ENCODE assay signal across 1 cellular context in the genomic region with DNA sequence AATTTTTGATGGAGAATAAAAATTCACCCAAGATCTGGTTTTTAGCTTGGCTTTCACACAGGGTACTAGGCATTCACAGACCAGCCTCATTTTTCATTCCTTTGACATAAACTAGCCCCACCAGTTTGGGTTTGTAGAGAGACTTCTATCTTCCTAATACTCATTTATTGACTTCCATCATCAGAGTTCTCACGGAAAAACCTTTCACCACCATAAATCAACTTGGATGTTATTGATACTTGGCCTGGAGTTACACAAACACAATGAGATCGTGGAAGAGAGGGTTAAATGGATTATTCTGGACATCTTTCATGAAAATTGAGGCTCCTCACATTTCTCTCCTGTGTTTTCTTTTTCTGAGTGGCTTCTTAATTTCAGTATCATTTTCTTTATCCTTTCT.
TF ChIP-seq lines count a peak whose summit lies in the region.

No MANE protein-coding gene starts in this region.

TF ChIP-seq in K562, 482 proteins besides CTCF, POLR2A, EP300 and RAD21 (continued from another document):
- TF ChIP-seq, protein P1, sequence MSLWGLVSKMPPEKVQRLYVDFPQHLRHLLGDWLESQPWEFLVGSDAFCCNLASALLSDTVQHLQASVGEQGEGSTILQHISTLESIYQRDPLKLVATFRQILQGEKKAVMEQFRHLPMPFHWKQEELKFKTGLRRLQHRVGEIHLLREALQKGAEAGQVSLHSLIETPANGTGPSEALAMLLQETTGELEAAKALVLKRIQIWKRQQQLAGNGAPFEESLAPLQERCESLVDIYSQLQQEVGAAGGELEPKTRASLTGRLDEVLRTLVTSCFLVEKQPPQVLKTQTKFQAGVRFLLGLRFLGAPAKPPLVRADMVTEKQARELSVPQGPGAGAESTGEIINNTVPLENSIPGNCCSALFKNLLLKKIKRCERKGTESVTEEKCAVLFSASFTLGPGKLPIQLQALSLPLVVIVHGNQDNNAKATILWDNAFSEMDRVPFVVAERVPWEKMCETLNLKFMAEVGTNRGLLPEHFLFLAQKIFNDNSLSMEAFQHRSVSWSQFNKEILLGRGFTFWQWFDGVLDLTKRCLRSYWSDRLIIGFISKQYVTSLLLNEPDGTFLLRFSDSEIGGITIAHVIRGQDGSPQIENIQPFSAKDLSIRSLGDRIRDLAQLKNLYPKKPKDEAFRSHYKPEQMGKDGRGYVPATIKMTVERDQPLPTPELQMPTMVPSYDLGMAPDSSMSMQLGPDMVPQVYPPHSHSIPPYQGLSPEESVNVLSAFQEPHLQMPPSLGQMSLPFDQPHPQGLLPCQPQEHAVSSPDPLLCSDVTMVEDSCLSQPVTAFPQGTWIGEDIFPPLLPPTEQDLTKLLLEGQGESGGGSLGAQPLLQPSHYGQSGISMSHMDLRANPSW (CRISPR knock-in tag; IDR thresholded peaks at IDR 0.05): no peak
- TF ChIP-seq, protein P2, sequence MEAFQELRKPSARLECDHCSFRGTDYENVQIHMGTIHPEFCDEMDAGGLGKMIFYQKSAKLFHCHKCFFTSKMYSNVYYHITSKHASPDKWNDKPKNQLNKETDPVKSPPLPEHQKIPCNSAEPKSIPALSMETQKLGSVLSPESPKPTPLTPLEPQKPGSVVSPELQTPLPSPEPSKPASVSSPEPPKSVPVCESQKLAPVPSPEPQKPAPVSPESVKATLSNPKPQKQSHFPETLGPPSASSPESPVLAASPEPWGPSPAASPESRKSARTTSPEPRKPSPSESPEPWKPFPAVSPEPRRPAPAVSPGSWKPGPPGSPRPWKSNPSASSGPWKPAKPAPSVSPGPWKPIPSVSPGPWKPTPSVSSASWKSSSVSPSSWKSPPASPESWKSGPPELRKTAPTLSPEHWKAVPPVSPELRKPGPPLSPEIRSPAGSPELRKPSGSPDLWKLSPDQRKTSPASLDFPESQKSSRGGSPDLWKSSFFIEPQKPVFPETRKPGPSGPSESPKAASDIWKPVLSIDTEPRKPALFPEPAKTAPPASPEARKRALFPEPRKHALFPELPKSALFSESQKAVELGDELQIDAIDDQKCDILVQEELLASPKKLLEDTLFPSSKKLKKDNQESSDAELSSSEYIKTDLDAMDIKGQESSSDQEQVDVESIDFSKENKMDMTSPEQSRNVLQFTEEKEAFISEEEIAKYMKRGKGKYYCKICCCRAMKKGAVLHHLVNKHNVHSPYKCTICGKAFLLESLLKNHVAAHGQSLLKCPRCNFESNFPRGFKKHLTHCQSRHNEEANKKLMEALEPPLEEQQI (IDR thresholded peaks at IDR 0.05): no peak
- TF ChIP-seq FOXK2 (conservative IDR thresholded peaks at IDR 0.05 in 1 of 2, IDR thresholded peaks at IDR 0.05 in 1 of 2; ENCODE audit: low read depth in 2 of 2): no peak
- TF ChIP-seq, protein P3, sequence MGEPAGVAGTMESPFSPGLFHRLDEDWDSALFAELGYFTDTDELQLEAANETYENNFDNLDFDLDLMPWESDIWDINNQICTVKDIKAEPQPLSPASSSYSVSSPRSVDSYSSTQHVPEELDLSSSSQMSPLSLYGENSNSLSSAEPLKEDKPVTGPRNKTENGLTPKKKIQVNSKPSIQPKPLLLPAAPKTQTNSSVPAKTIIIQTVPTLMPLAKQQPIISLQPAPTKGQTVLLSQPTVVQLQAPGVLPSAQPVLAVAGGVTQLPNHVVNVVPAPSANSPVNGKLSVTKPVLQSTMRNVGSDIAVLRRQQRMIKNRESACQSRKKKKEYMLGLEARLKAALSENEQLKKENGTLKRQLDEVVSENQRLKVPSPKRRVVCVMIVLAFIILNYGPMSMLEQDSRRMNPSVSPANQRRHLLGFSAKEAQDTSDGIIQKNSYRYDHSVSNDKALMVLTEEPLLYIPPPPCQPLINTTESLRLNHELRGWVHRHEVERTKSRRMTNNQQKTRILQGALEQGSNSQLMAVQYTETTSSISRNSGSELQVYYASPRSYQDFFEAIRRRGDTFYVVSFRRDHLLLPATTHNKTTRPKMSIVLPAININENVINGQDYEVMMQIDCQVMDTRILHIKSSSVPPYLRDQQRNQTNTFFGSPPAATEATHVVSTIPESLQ (CRISPR knock-in tag; IDR thresholded peaks at IDR 0.05): no peak
- no peak for TF ChIP-seq ZBTB26 (CRISPR knock-in tag; IDR thresholded peaks at IDR 0.05)
- TF ChIP-seq, protein P4, sequence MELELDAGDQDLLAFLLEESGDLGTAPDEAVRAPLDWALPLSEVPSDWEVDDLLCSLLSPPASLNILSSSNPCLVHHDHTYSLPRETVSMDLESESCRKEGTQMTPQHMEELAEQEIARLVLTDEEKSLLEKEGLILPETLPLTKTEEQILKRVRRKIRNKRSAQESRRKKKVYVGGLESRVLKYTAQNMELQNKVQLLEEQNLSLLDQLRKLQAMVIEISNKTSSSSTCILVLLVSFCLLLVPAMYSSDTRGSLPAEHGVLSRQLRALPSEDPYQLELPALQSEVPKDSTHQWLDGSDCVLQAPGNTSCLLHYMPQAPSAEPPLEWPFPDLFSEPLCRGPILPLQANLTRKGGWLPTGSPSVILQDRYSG (tag; conservative IDR thresholded peaks at IDR 0.05; ENCODE audit: low read depth): no peak
- no peak for TF ChIP-seq ZNF518B (CRISPR knock-in tag; IDR thresholded peaks at IDR 0.05)
- TF ChIP-seq NFATC3 (IDR thresholded peaks at IDR 0.05): no peak
- no peak for TF ChIP-seq KLF10 (CRISPR knock-in tag; IDR thresholded peaks at IDR 0.05)
